9 cellular contexts compared by ENCODE assay signal in genomic region chr7:66013938-66014337, GRCh38. TPM values are rescaled to one million over a fixed set of nuclear protein-coding genes. Genes with fewer than 3 reads are reported as not detected.
DNase-seq lines count a peak whose midpoint lies in the region; ATAC-seq and TF ChIP-seq lines count a peak whose summit lies in the region.
"Had no signal": no experiment of that assay in that cellular context is flagged by ENCODE, and none has a peak within 500 bp of the region (broad histone marks: within the 10 kb centered on the region; RNA-seq: fewer than 3 reads in every experiment).

No MANE protein-coding gene starts in this region.

- peak; percentile 32 for DNase-seq in COLO829 (ENCODE audit: low spot score)
- peak; percentile 54 for DNase-seq in Karpas-422
- peak; percentile 56 for DNase-seq in brain microvascular endothelial cell
- peak in 2 of 3 donors; percentile 24 to 59 for DNase-seq in right lobe of liver
- no peak for DNase-seq in activated CD8-positive, alpha-beta memory T cell treated with anti-CD3 and anti-CD28 coated beads, Interleukin-2, amount 50 U/mL, for 4 hours
- DNase-seq: stimulated activated CD4-positive, alpha-beta T cell treated with anti-CD3 and anti-CD28 coated beads, Interleukin-2, amount 100 ng/mL, for 48 hours had no signal

- ATAC-seq in right lobe of liver (peak; percentile 80 to 94 (median 84)), GM18519 (IDR thresholded peaks at IDR 0.05; ENCODE audit: low FRiP score, unreplicated experiment) (no peak), GM21447 (IDR thresholded peaks at IDR 0.05; ENCODE audit: unreplicated experiment) (no peak), GM18861 (IDR thresholded peaks at IDR 0.05; ENCODE audit: unreplicated experiment) (no peak)

- TF ChIP-seq POLR2A in right lobe of liver (IDR thresholded peaks at IDR 0.05): no peak

- H3K27me3 ChIP-seq in Karpas-422 (ENCODE audit: low read length) (no peaks in the 10 kb centered on the region), brain microvascular endothelial cell (replicated peaks) (no peaks in the 10 kb centered on the region), right lobe of liver (no peaks in the 10 kb centered on the region)

- in situ Hi-C loops in brain microvascular endothelial cell (cut with HindIII; ENCODE audit: low pct_ligation_motif_present, low sequenced_read_pairs): no loop called here

- no peaks in the 10 kb centered on the region for H3K79me2 ChIP-seq in Karpas-422 (ENCODE audit: low read length)

- intact Hi-C loops in right lobe of liver (cut with DNase I): no loop called here

- no peak overlapping the region for H3K4me2 ChIP-seq in Karpas-422 (ENCODE audit: low read depth, low read length, poor library complexity, severe bottlenecking)

- no peak overlapping the region for H3K9ac ChIP-seq in Karpas-422 (ENCODE audit: low read length)

- H3K9me3 ChIP-seq in Karpas-422 (ENCODE audit: low read length): no peaks in the 10 kb centered on the region
- no peaks in the 10 kb centered on the region for H3K9me3 ChIP-seq in right lobe of liver

- TF ChIP-seq CTCF in brain microvascular endothelial cell (IDR thresholded peaks at IDR 0.05; ENCODE audit: low read depth, low read length, missing control alignments): peak; percentile 79
- TF ChIP-seq CTCF in right lobe of liver (IDR thresholded peaks at IDR 0.05): peak; percentile 18 to 56 (median 38)

- H3K4me1 ChIP-seq in Karpas-422 (ENCODE audit: low read length) (no peaks in the 10 kb centered on the region), right lobe of liver (no peaks in the 10 kb centered on the region)

- H3K9me2 ChIP-seq in Karpas-422 (replicated peaks; ENCODE audit: insufficient read depth, low read length): no peaks in the 10 kb centered on the region

- H3K36me3 ChIP-seq in Karpas-422 (ENCODE audit: insufficient read depth, low read length): no peaks in the 10 kb centered on the region
- H3K36me3 ChIP-seq in brain microvascular endothelial cell (replicated peaks): no peaks in the 10 kb centered on the region
- H3K36me3 ChIP-seq in right lobe of liver: no peaks in the 10 kb centered on the region

- peak overlapping the region; percentile 11; the same call in 1 of the 2 replicates for H2AFZ ChIP-seq in Karpas-422 (ENCODE audit: low read length)

- WGBS in right lobe of liver (ENCODE audit: insufficient coverage, low coverage, low lambda C conversion rate, missing lambda C conversion rate): 44% methylated on average over 5 of the region's 5 CpGs

- no peaks in the 10 kb centered on the region for H4K20me1 ChIP-seq in Karpas-422 (ENCODE audit: insufficient read depth, low read depth, low read length)

- no peak overlapping the region for H3K27ac ChIP-seq in Karpas-422 (ENCODE audit: low read length)
- H3K27ac ChIP-seq in brain microvascular endothelial cell: no peak overlapping the region
- H3K27ac ChIP-seq in right lobe of liver: no peak overlapping the region

- H3K4me3 ChIP-seq in Karpas-422 (ENCODE audit: low read length) (no peak overlapping the region), brain microvascular endothelial cell (ENCODE audit: low read depth, low read length) (no peak overlapping the region), right lobe of liver (no peak overlapping the region)

RNA-seq across cellular contexts. Expression of gene GUSB, which starts 31.9 kb away (rescaled TPM):
- 33.0 and 33.7 TPM in 2 replicates for total RNA-seq in Karpas-422 (2014; rRNA removed; shearing (Covaris generic); ENCODE audit: low replicate concordance)
- total RNA-seq in right lobe of liver: 10 to 100 TPM; 49.1 to 87.2 (median 67.7) TPM

Comparison
In these comparisons a context has a peak if more than half of its experiments do, and no peak if none do; other contexts are left out.
1. ATAC-seq: peak in right lobe of liver (4 of 4); none in GM18519 (single experiment), GM21447 (single experiment) and GM18861 (single experiment).